ENCODE assay signal across 32 cellular contexts in genomic region chr4:1642196-1642951, GRCh38.
"Had no signal": no experiment of that assay in that cellular context is flagged by ENCODE, and none has a peak within 500 bp of the region (broad histone marks: within the 10 kb centered on the region; RNA-seq: fewer than 3 reads in every experiment).

No MANE protein-coding gene starts in this region.

- FAIRE-seq: colon had no signal

- H3K4me3 ChIP-seq: adrenal gland, body of pancreas, esophagus muscularis mucosa, gastroesophageal sphincter had no signal

- H3K27me3 ChIP-seq: adrenal gland, body of pancreas had no signal

- H3K4me1 ChIP-seq: adrenal gland, body of pancreas had no signal

- ATAC-seq: activated CD4-positive, alpha-beta T cell treated with anti-CD3 and anti-CD28 coated beads for 36 hours; activated CD4-positive, CD25-positive, alpha-beta regulatory T cell treated with anti-CD3 and anti-CD28 coated beads, Interleukin-2, amount 50 U/mL, for 24 hours; activated CD8-positive, alpha-beta memory T cell treated with anti-CD3 and anti-CD28 coated beads, Interleukin-2, amount 10 ng/mL, durations not matched to agents 7 days and 5 days; activated CD8-positive, alpha-beta T cell treated with anti-CD3 and anti-CD28 coated beads, Interleukin-2, amount 10 ng/mL, durations not matched to agents 7 days and 5 days; activated naive CD8-positive, alpha-beta T cell treated with anti-CD3 and anti-CD28 coated beads, Interleukin-2, amount 50 U/mL, for 24 hours; body of pancreas; effector memory CD8-positive, alpha-beta T cell; gastroesophageal sphincter; T-helper 17 cell had no signal

- DNase-seq: activated B cell treated with CpG ODN at 0.5 μM for 24 hours; activated CD4-positive, alpha-beta memory T cell treated with anti-CD3 and anti-CD28 coated beads for 36 hours; activated CD4-positive, alpha-beta T cell treated with anti-CD3 and anti-CD28 coated beads for 36 hours; activated CD4-positive, alpha-beta T cell treated with anti-CD3 and anti-CD28 coated beads, Interleukin-2, amount 10 ng/mL, durations not matched to agents 24 days and 14 days; activated CD8-positive, alpha-beta memory T cell treated with anti-CD3 and anti-CD28 coated beads, Interleukin-2, amount 10 ng/mL, durations not matched to agents 7 days and 5 days; activated CD8-positive, alpha-beta memory T cell treated with anti-CD3 and anti-CD28 coated beads, Interleukin-2, amount 50 U/mL, for 4 hours; activated CD8-positive, alpha-beta T cell treated with anti-CD3 and anti-CD28 coated beads, Interleukin-2, amount 10 ng/mL, durations not matched to agents 7 days and 5 days; activated effector memory CD4-positive, alpha-beta T cell treated with anti-CD3 and anti-CD28 coated beads, Interleukin-2, amount 50 U/mL, for 16 hours; activated naive CD4-positive, alpha-beta T cell treated with anti-CD3 and anti-CD28 coated beads for 36 hours; activated naive CD8-positive, alpha-beta T cell treated with anti-CD3 and anti-CD28 coated beads for 36 hours; activated naive CD8-positive, alpha-beta T cell treated with anti-CD3 and anti-CD28 coated beads, Interleukin-2, amount 50 U/mL, for 24 hours; activated T-cell treated with anti-CD3 and anti-CD28 coated beads, Interleukin-2, amount 50 U/mL, for 1 hour; activated T-cell treated with anti-CD3 and anti-CD28 coated beads, Interleukin-2, amount 50 U/mL, for 48 hours; adrenal gland; amygdala; aorta; caudate nucleus; cortex of kidney; dermis blood vessel endothelial cell; effector CD4-positive, alpha-beta T cell; effector memory CD8-positive, alpha-beta T cell; erythroblast; foreskin melanocyte; T-helper 1 cell; T-helper 17 cell; T1000; WERI-Rb-1 had no signal

- H3K9me3 ChIP-seq: adrenal gland, body of pancreas, esophagus muscularis mucosa, gastroesophageal sphincter had no signal

- H3K27ac ChIP-seq: adrenal gland, body of pancreas, esophagus muscularis mucosa, gastroesophageal sphincter, WERI-Rb-1 had no signal

- H3K36me3 ChIP-seq: adrenal gland, esophagus muscularis mucosa, gastroesophageal sphincter, WERI-Rb-1 had no signal
